Comparison of ENCODE assay signal across 23 cellular contexts in the genomic region with DNA sequence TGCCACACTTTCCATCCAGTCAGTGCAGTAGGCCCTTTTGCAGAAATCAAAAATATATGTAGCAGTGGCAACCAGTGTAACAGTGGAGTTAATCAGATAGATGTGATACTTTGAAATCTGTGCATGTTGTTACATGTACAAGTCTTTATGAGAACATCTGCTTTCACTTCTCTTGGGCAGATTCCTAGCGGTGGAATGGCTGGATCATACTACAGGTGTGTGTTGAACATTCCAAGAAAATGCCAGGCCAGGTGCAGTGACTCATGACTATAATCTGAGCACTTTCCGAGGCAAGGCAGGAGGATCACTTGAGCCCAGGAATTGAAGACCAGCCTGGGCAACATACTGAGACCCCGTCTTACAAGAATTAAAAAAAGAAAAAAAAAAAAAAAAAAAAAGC. TPM values are rescaled to one million over a fixed set of nuclear protein-coding genes. Genes with fewer than 3 reads are reported as not detected.
DNase-seq lines count a peak whose midpoint lies in the region; ATAC-seq, FAIRE-seq and TF ChIP-seq lines count a peak whose summit lies in the region.
"Had no signal": no experiment of that assay in that cellular context is flagged by ENCODE, and none has a peak within 500 bp of the region (broad histone marks: within the 10 kb centered on the region; RNA-seq: fewer than 3 reads in every experiment).

No MANE protein-coding gene starts in this region.

- FAIRE-seq in GM12892 (lab: Jason Lieb, UNC) (peak; percentile 40), GM12878 (lab: Jason Lieb, UNC) (no peak)

- WGBS in GM12878 (ENCODE audit: insufficient coverage, insufficient replicate concordance, low lambda C conversion rate, missing lambda C conversion rate): 34% methylated on average over 2 of the region's 3 CpGs

- DNase-seq in CD4-positive, CD25-positive, alpha-beta regulatory T cell: no peak
- DNase-seq in GM12892 (ENCODE audit: insufficient read length): no peak
- no peak for DNase-seq in GM12878 (ENCODE audit: low read depth, low spot score)
- no peak for DNase-seq in mucosa of descending colon
- no peak for DNase-seq in AML-193 (lab: John Stamatoyannopoulos, UW)
- no peak for DNase-seq in NCI-H446 (lab: John Stamatoyannopoulos, UW)
- no peak for DNase-seq in caudate nucleus (lab: John Stamatoyannopoulos, UW)
- DNase-seq: activated CD4-positive, alpha-beta T cell treated with anti-CD3 and anti-CD28 coated beads for 1 hour; activated CD8-positive, alpha-beta memory T cell treated with anti-CD3 and anti-CD28 coated beads, Interleukin-2, amount 50 U/mL, for 4 hours; brain microvascular endothelial cell; dorsolateral prefrontal cortex; GDM1; lower lobe of right lung; NCI-H1092; NCI-H2107; NCI-H69; PC-9; posterior cingulate gyrus; SK-N-SH; stimulated activated CD4-positive, alpha-beta T cell treated with anti-CD3 and anti-CD28 coated beads, Interleukin-4, amount 100 ng/mL, for 1 hour; T1000 had no signal

- TF ChIP-seq POLR2A in GM12892 (IDR thresholded peaks at IDR 0.05; ENCODE audit: low read depth, low read length): no peak
- TF ChIP-seq POLR2A in GM12878 (IDR thresholded peaks at IDR 0.05; ENCODE audit: low read depth, low read length): no peak

- TF ChIP-seq CTCF in GM12878 (IDR thresholded peaks at IDR 0.05 in 2 of 3, conservative IDR thresholded peaks at IDR 0.05 in 1 of 3; ENCODE audit: control insufficient read depth in 2 of 3, extremely low read depth in 1 of 3, insufficient read depth in 1 of 3, low read depth in 3 of 3, low read length in 3 of 3): no peak
- no peak for TF ChIP-seq CTCF in mucosa of descending colon (IDR thresholded peaks at IDR 0.05)

- H3K36me3 Mint-ChIP-seq in CD4-positive, CD25-positive, alpha-beta regulatory T cell: peaks cover 24% of the 10 kb centered on the region
- H3K36me3 Mint-ChIP-seq: activated naive CD8-positive, alpha-beta T cell had no signal

- H2AFZ ChIP-seq in GM12878 (ENCODE audit: control insufficient read depth, low read depth, low read length): no peak overlapping the region
- H2AFZ ChIP-seq: PC-9 had no signal

- in situ Hi-C loops in GM12878 (cut with MboI): no loop called here

- H3K9ac ChIP-seq in GM12878 (ENCODE audit: control insufficient read depth, insufficient read depth, low read length): no peak overlapping the region
- H3K9ac ChIP-seq: SK-N-SH had no signal

- intact Hi-C loops in GM12878 (cut with micrococcal nuclease; ENCODE audit: unreplicated experiment) (no loop called here), mucosa of descending colon (cut with DNase I, micrococcal nuclease) (no loop called here)

- no peak overlapping the region for H3K4me3 Mint-ChIP-seq in CD4-positive, CD25-positive, alpha-beta regulatory T cell
- H3K4me3 Mint-ChIP-seq: activated naive CD8-positive, alpha-beta T cell had no signal

- POLR2A ChIA-PET in GM12878 (lab: Charles Lee): interaction anchor here (0.7 to 0.9 kb wide), 2 partner anchors 18 to 67 kb away, joined by 5 to 7 read pairs; no protein-coding TSS in a partner anchor

- CTCF ChIA-PET in GM12878 (lab: Yijun Ruan, JAX): interaction anchor here (1.5 kb wide), 1 partner anchor 47 kb away, joined by 5 read pairs; no protein-coding TSS in a partner anchor

- BruUV-seq in GM12878 (replicated peaks; lab: Mats Ljungman, UMichigan): no TSS peak

- 0 out of 2 replicates have a peak overlapping the region, but pooled peaks have one; percentile 17 for H3K4me2 ChIP-seq in GM12878 (ENCODE audit: control insufficient read depth, insufficient read depth)
- H3K4me2 ChIP-seq: PC-9, SK-N-SH had no signal

- peaks cover 19 to 45% (median 28%) of the 10 kb centered on the region in 4 donors for H3K4me1 Mint-ChIP-seq in CD4-positive, CD25-positive, alpha-beta regulatory T cell

- H3K79me2 ChIP-seq in GM12878 (ENCODE audit: control insufficient read depth, insufficient read depth, low read length): peaks cover 77% of the 10 kb centered on the region

- H3K9me3 Mint-ChIP-seq in CD4-positive, CD25-positive, alpha-beta regulatory T cell: no peaks in the 10 kb centered on the region

- no peaks in the 10 kb centered on the region for H3K27me3 ChIP-seq in CD4-positive, CD25-positive, alpha-beta regulatory T cell (ENCODE audit: control insufficient read depth, insufficient read depth, low read length)
- H3K27me3 ChIP-seq in GM12878 (replicated peaks in 1 of 2; ENCODE audit: control insufficient read depth in 2 of 2, insufficient read depth in 2 of 2, low read length in 1 of 2): no peaks in the 10 kb centered on the region
- H3K27me3 ChIP-seq: brain microvascular endothelial cell, dorsolateral prefrontal cortex, vagina had no signal

- H4K20me1 ChIP-seq in GM12878 (ENCODE audit: control insufficient read depth, insufficient read depth): no peaks in the 10 kb centered on the region

- peaks cover 46% of the 10 kb centered on the region for H3K36me3 ChIP-seq in CD4-positive, CD25-positive, alpha-beta regulatory T cell (ENCODE audit: control insufficient read depth, insufficient read depth, low read length)
- H3K36me3 ChIP-seq in GM12878 (ENCODE audit: control insufficient read depth in 2 of 2, insufficient read depth in 2 of 2, low read length in 1 of 2) (peaks cover 9 to 17% of the 10 kb centered on the region in 2 experiments), mucosa of descending colon (ENCODE audit: low read depth) (no peaks in the 10 kb centered on the region)

- H3K27ac Mint-ChIP-seq in CD4-positive, CD25-positive, alpha-beta regulatory T cell: peak overlapping the region in 2 of 3 donors; percentile 31 to 75
- H3K27ac Mint-ChIP-seq: activated naive CD8-positive, alpha-beta T cell had no signal

- no peaks in the 10 kb centered on the region for H3K9me3 ChIP-seq in CD4-positive, CD25-positive, alpha-beta regulatory T cell (ENCODE audit: control insufficient read depth in 2 of 2, low read length in 2 of 2)
- H3K9me3 ChIP-seq in GM12878 (replicated peaks; ENCODE audit: control insufficient read depth, insufficient read depth, low read length) (no peaks in the 10 kb centered on the region), mucosa of descending colon (no peaks in the 10 kb centered on the region)
- H3K9me3 ChIP-seq: lower lobe of right lung, SK-N-SH, vagina had no signal

- TF ChIP-seq EP300 in GM12878 (IDR thresholded peaks at IDR 0.05; ENCODE audit: borderline replicate concordance in 1 of 2, control insufficient read depth in 1 of 2, low read depth in 2 of 2, low read length in 2 of 2): no peak

- H3K4me1 ChIP-seq in CD4-positive, CD25-positive, alpha-beta regulatory T cell (ENCODE audit: control insufficient read depth, insufficient read depth, low read length, poor library complexity, severe bottlenecking): peaks cover 8% of the 10 kb centered on the region
- H3K4me1 ChIP-seq in GM12878 (ENCODE audit: control insufficient read depth, insufficient read depth, low read length): peaks cover 36% of the 10 kb centered on the region
- no peaks in the 10 kb centered on the region for H3K4me1 ChIP-seq in mucosa of descending colon (ENCODE audit: low read depth)

- RAD21 ChIA-PET in GM12878 (lab: Charles Lee; ENCODE audit: unreplicated experiment): no interaction called here

- no peak overlapping the region for H3K27ac ChIP-seq in CD4-positive, CD25-positive, alpha-beta regulatory T cell (ENCODE audit: insufficient read depth, low read length, poor library complexity, severe bottlenecking)
- peak overlapping the region; percentile 56 for H3K27ac ChIP-seq in GM12878 (ENCODE audit: control insufficient read depth, insufficient read depth)
- H3K27ac ChIP-seq in caudate nucleus (ENCODE audit: low read depth, low read length): no peak overlapping the region
- H3K27ac ChIP-seq: brain microvascular endothelial cell, lower lobe of right lung, PC-9, vagina had no signal

- no peak overlapping the region for H3K4me3 ChIP-seq in CD4-positive, CD25-positive, alpha-beta regulatory T cell (ENCODE audit: low read depth, low read length)
- H3K4me3 ChIP-seq in GM12878 (no peak overlapping the region), mucosa of descending colon (no peak overlapping the region)
- H3K4me3 ChIP-seq: dorsolateral prefrontal cortex, lower lobe of right lung, PC-9, vagina had no signal

- no peak for TF ChIP-seq RAD21 in GM12878 (IDR thresholded peaks at IDR 0.05; ENCODE audit: insufficient read depth, low read depth, low read length)

- no peaks in the 10 kb centered on the region for H3K27me3 Mint-ChIP-seq in CD4-positive, CD25-positive, alpha-beta regulatory T cell
- H3K27me3 Mint-ChIP-seq: activated naive CD8-positive, alpha-beta T cell had no signal

- SMC1A ChIA-PET in GM12878 (lab: Charles Lee; ENCODE audit: uncharacterized antibody, unreplicated experiment): no interaction called here

- no peak for ATAC-seq in CD4-positive, CD25-positive, alpha-beta regulatory T cell (ENCODE audit: low read depth in 2 of 2)
- ATAC-seq in GM12878: no peak; the same call in 1 of the 3 replicates
- peak; percentile 37 for ATAC-seq in mucosa of descending colon

RNA-seq across cellular contexts. Expression of gene GNB1, which starts 55.3 kb away (rescaled TPM):
- total RNA-seq in CD4-positive, CD25-positive, alpha-beta regulatory T cell: 242 TPM
- polyA plus RNA-seq in CD4-positive, CD25-positive, alpha-beta regulatory T cell: 100 to 1,000 TPM in 2 of 4 donors, 10 to 100 TPM in 2; 47.0 to 106 (median 78.3) TPM
- 164 TPM for polyA plus RNA-seq in GM12892 (2012; ENCODE audit: missing spikeins)
- total RNA-seq in GM12878 (2013; cell fraction: nucleolus; rRNA removed): 193 and 204 TPM in 2 replicates
- 64.8 and 68.2 TPM in 2 replicates for total RNA-seq in GM12878 (2014; rRNA removed)
- 120 and 126 TPM in 2 replicates for total RNA-seq in GM12878 (2014; rRNA removed; fragmentation: Illumina TruSeq; extraction: Trizol)
- 324 and 335 TPM in 2 replicates for total RNA-seq in GM12878 (2021)
- polyA plus RNA-seq in GM12878 (2011; ENCODE audit: low read depth): 145 TPM
- polyA plus RNA-seq in GM12878 (2011; rRNA removed): 223 and 374 TPM in 2 replicates
- polyA plus RNA-seq in GM12878 (2011; cell fraction: cytosol; rRNA removed): 336 and 348 TPM in 2 replicates
- 165 and 201 TPM in 2 replicates for polyA plus RNA-seq in GM12878 (2011; cell fraction: nucleus; rRNA removed)
- 179 and 196 TPM in 2 replicates for polyA plus RNA-seq in GM12878 (2012)
- polyA plus RNA-seq in GM12878 (2014; fragmentation: Illumina TruSeq; extraction: Trizol): 203 and 392 TPM in 2 replicates
- 10 to 100 TPM; 41.0 to 53.7 TPM for polyA plus RNA-seq in GM12878 (2014; fragmentation: Nextera tagmentation; extraction: Ambion mirVana)
- 199 and 201 TPM in 2 replicates for polyA plus RNA-seq in GM12878 (2014; rRNA removed)
- 10 to 100 TPM; 23.0 to 49.1 TPM for polyA plus RNA-seq in GM12878 (2016; fragmentation: Nextera tagmentation; extraction: Ambion mirVana)
- 448 and 491 TPM in 2 replicates for polyA minus RNA-seq in GM12878 (2011; rRNA and poly(A)+ RNA removed)
- 134 and 143 TPM in 2 replicates for polyA minus RNA-seq in GM12878 (2011; cell fraction: cytosol; rRNA and poly(A)+ RNA removed)
- polyA minus RNA-seq in GM12878 (2011; cell fraction: nucleus; rRNA and poly(A)+ RNA removed): 45.1 and 81.2 TPM in 2 replicates
- 100 to 1,000 TPM; 314 to 329 (median 318) TPM for total RNA-seq in mucosa of descending colon

RNA-seq across cellular contexts. Expression of gene NADK, which starts 57.3 kb away (rescaled TPM):
- total RNA-seq in CD4-positive, CD25-positive, alpha-beta regulatory T cell: 52.6 TPM
- 10 to 100 TPM; 18.7 to 27.1 (median 21.2) TPM for polyA plus RNA-seq in CD4-positive, CD25-positive, alpha-beta regulatory T cell
- 31.4 TPM for polyA plus RNA-seq in GM12892 (2012; ENCODE audit: missing spikeins)
- total RNA-seq in GM12878 (2013; cell fraction: nucleolus; rRNA removed): 113 and 124 TPM in 2 replicates
- total RNA-seq in GM12878 (2014; rRNA removed) (46.5 and 49.1 TPM in 2 replicates), GM12878 (2014; rRNA removed; fragmentation: Illumina TruSeq; extraction: Trizol) (27.0 and 30.2 TPM in 2 replicates), GM12878 (2021) (78.7 and 93.2 TPM in 2 replicates), mucosa of descending colon (100 to 1,000 TPM; 116 to 160 (median 129) TPM)
- polyA plus RNA-seq in GM12878 (2011; ENCODE audit: low read depth): 36.7 TPM
- polyA plus RNA-seq in GM12878 (2011; rRNA removed) (48.7 and 62.6 TPM in 2 replicates), GM12878 (2014; fragmentation: Illumina TruSeq; extraction: Trizol) (10.6 and 32.9 TPM in 2 replicates), GM12878 (2014; fragmentation: Nextera tagmentation; extraction: Ambion mirVana) (1 to 10 TPM; 1.1 to 3.6 TPM), GM12878 (2014; rRNA removed) (70.8 and 75.2 TPM in 2 replicates), GM12878 (2016; fragmentation: Nextera tagmentation; extraction: Ambion mirVana) (10 to 100 TPM; 44.6 to 60.6 TPM)
- 72.7 and 78.2 TPM in 2 replicates for polyA plus RNA-seq in GM12878 (2011; cell fraction: cytosol; rRNA removed)
- 242 and 315 TPM in 2 replicates for polyA plus RNA-seq in GM12878 (2011; cell fraction: nucleus; rRNA removed)
- 42.3 and 46.1 TPM in 2 replicates for polyA plus RNA-seq in GM12878 (2012)
- 21.1 and 51.6 TPM in 2 replicates for polyA minus RNA-seq in GM12878 (2011; rRNA and poly(A)+ RNA removed)
- 29.9 and 30.3 TPM in 2 replicates for polyA minus RNA-seq in GM12878 (2011; cell fraction: cytosol; rRNA and poly(A)+ RNA removed)
- 39.2 and 54.4 TPM in 2 replicates for polyA minus RNA-seq in GM12878 (2011; cell fraction: nucleus; rRNA and poly(A)+ RNA removed)
